35 cellular contexts compared by ENCODE assay signal in genomic region chr2:70795164-70795995, GRCh38. TPM values are rescaled to one million over a fixed set of nuclear protein-coding genes. Genes with fewer than 3 reads are reported as not detected.
"Had no signal": no experiment of that assay in that cellular context is flagged by ENCODE, and none has a peak within 500 bp of the region (broad histone marks: within the 10 kb centered on the region; RNA-seq: fewer than 3 reads in every experiment).

No MANE protein-coding gene starts in this region.

- ATAC-seq: activated naive CD4-positive, alpha-beta T cell treated with anti-CD3 and anti-CD28 coated beads, Interleukin-2, amount 50 U/mL, for 72 hours; activated T-cell treated with anti-CD3 and anti-CD28 coated beads, Interleukin-2, amount 50 U/mL, for 72 hours; body of pancreas; gastroesophageal sphincter; heart right ventricle; T-helper 17 cell had no signal

- H3K36me3 Mint-ChIP-seq: activated naive CD4-positive, alpha-beta T cell treated with anti-CD3 and anti-CD28 coated beads, Interleukin-2, amount 10 ng/mL, durations not matched to agents 7 days and 5 days had no signal

- H3K27ac Mint-ChIP-seq: activated naive CD4-positive, alpha-beta T cell treated with anti-CD3 and anti-CD28 coated beads, Interleukin-2, amount 10 ng/mL, durations not matched to agents 7 days and 5 days; activated naive CD4-positive, alpha-beta T cell treated with anti-CD3 and anti-CD28 coated beads, Interleukin-2, amount 50 U/mL, for 72 hours; activated T-cell treated with anti-CD3 and anti-CD28 coated beads, Interleukin-2, amount 50 U/mL, for 24 hours; activated T-cell treated with anti-CD3 and anti-CD28 coated beads, Interleukin-2, amount 50 U/mL, for 72 hours; T-helper 17 cell; T-helper 2 cell treated with Interferon-gamma antibody and Interleukin-4, amounts not matched to agents 5 μg/mL and 100 μg/mL, for 36 hours had no signal

- DNase-seq: activated CD4-positive, alpha-beta T cell treated with anti-CD3 and anti-CD28 coated beads for 4 hours; activated CD4-positive, alpha-beta T cell treated with anti-CD3 and anti-CD28 coated beads, Interleukin-2, amount 50 U/mL, for 1 hour; activated CD4-positive, alpha-beta T cell treated with anti-CD3 and anti-CD28 coated beads, Interleukin-2, amount 50 U/mL, for 48 hours; activated CD4-positive, CD25-positive, alpha-beta regulatory T cell; activated CD4-positive, CD25-positive, alpha-beta regulatory T cell treated with anti-CD3 and anti-CD28 coated beads, Interleukin-2, amount 50 U/mL, for 72 hours; activated CD8-positive, alpha-beta memory T cell treated with anti-CD3 and anti-CD28 coated beads, Interleukin-2, amount 50 U/mL, for 48 hours; activated gamma-delta T cell; activated naive CD4-positive, alpha-beta T cell; activated naive CD4-positive, alpha-beta T cell treated with anti-CD3 and anti-CD28 coated beads, Interleukin-2, amount 10 ng/mL, durations not matched to agents 7 days and 5 days; activated T-cell treated with anti-CD3 and anti-CD28 coated beads for 4 hours; activated T-cell treated with anti-CD3 and anti-CD28 coated beads, Interleukin-2, amount 50 U/mL, for 24 hours; activated T-cell treated with anti-CD3 and anti-CD28 coated beads, Interleukin-2, amount 50 U/mL, for 72 hours; adrenal gland; amygdala; aorta; body of pancreas; central memory CD4-positive, alpha-beta T cell; cerebellar nuclear complex; colonic mucosa; effector CD8-positive, alpha-beta T cell; esophagus squamous epithelium; foreskin melanocyte; heart right ventricle; T-helper 1 cell; T-helper 17 cell; T1000 had no signal

- H3K4me3 Mint-ChIP-seq: activated naive CD4-positive, alpha-beta T cell treated with anti-CD3 and anti-CD28 coated beads, Interleukin-2, amount 10 ng/mL, durations not matched to agents 7 days and 5 days; activated T-cell treated with anti-CD3 and anti-CD28 coated beads, Interleukin-2, amount 50 U/mL, for 24 hours; activated T-cell treated with anti-CD3 and anti-CD28 coated beads, Interleukin-2, amount 50 U/mL, for 72 hours; T-helper 17 cell; T-helper 2 cell treated with Interferon-gamma antibody and Interleukin-4, amounts not matched to agents 5 μg/mL and 100 μg/mL, for 36 hours had no signal

RNA-seq across cellular contexts. Expression of gene FIGLA, which starts 4.9 kb away (rescaled TPM):
- total RNA-seq: activated naive CD4-positive, alpha-beta T cell treated with anti-CD3 and anti-CD28 coated beads, Interleukin-2, amount 50 U/mL, for 72 hours; adrenal gland; aorta; body of pancreas; cardiac muscle cell; colonic mucosa; dermis microvascular lymphatic vessel endothelial cell; endothelial cell of umbilical vein; esophagus squamous epithelium; fibroblast of lung; fibroblast of villous mesenchyme; gastroesophageal sphincter; glomerular endothelial cell; T-helper 17 cell had no signal

RNA-seq across cellular contexts. Expression of gene CLEC4F, which starts 25.0 kb away (rescaled TPM):
- total RNA-seq: activated T-cell treated with anti-CD3 and anti-CD28 coated beads, Interleukin-2, amount 50 U/mL, for 72 hours; adrenal gland; cardiac muscle cell; endothelial cell of umbilical vein; fibroblast of lung; fibroblast of villous mesenchyme had no signal

RNA-seq across cellular contexts. Expression of gene ADD2, which starts 27.4 kb away (rescaled TPM):
- total RNA-seq: endothelial cell of umbilical vein, fibroblast of villous mesenchyme had no signal

RNA-seq across cellular contexts. Expression of gene CD207, which starts 40.2 kb away (rescaled TPM):
- total RNA-seq: activated naive CD4-positive, alpha-beta T cell treated with anti-CD3 and anti-CD28 coated beads, Interleukin-2, amount 50 U/mL, for 72 hours; activated T-cell treated with anti-CD3 and anti-CD28 coated beads, Interleukin-2, amount 50 U/mL, for 72 hours; adrenal gland; body of pancreas; cardiac muscle cell; endothelial cell of umbilical vein; fibroblast of lung; fibroblast of villous mesenchyme; glomerular endothelial cell had no signal
